In genomic region chr3:150062492-150062891, GRCh38 we compare ENCODE assay signal across 9 cellular contexts.
DNase-seq lines count a peak whose midpoint lies in the region; ATAC-seq, FAIRE-seq and TF ChIP-seq lines count a peak whose summit lies in the region.
"Had no signal": no experiment of that assay in that cellular context is flagged by ENCODE, and none has a peak within 500 bp of the region (broad histone marks: within the 10 kb centered on the region; RNA-seq: fewer than 3 reads in every experiment).

No MANE protein-coding gene starts in this region.

- H3K9me3 ChIP-seq in mesodermal cell (ENCODE audit: control insufficient read depth, low read length) (no peaks in the 10 kb centered on the region), tibial artery (no peaks in the 10 kb centered on the region)

- intact Hi-C loops in dorsolateral prefrontal cortex (cut with DNase I) (no loop called here), tibial artery (cut with DNase I; ENCODE audit: low total_unique reads) (no loop called here)

- H3K9me3 Mint-ChIP-seq in stimulated activated effector memory CD8-positive, alpha-beta T cell treated with anti-CD3 and anti-CD28 coated beads, Interleukin-12 subunit alpha, Interleukin-12 subunit beta, amount 100 ng/mL, for 72 hours = no peaks in the 10 kb centered on the region
- H3K9me3 Mint-ChIP-seq: activated naive CD8-positive, alpha-beta T cell treated with anti-CD3 and anti-CD28 coated beads, Interleukin-2, amount 10 ng/mL, durations not matched to agents 7 days and 5 days had no signal

- H3K36me3 ChIP-seq in mesodermal cell (ENCODE audit: control insufficient read depth, insufficient read depth, low read length) = no peaks in the 10 kb centered on the region
- H3K36me3 ChIP-seq in tibial artery = no peaks in the 10 kb centered on the region

- peak; percentile 38 for DNase-seq in NCI-H69 (lab: John Stamatoyannopoulos, UW)
- DNase-seq in dorsolateral prefrontal cortex = no peak
- no peak for DNase-seq in tibial artery
- no peak for DNase-seq in urothelium cell line (ENCODE audit: low spot score)
- DNase-seq in stimulated activated effector memory CD8-positive, alpha-beta T cell treated with anti-CD3 and anti-CD28 coated beads, Interleukin-12 subunit alpha, Interleukin-12 subunit beta, amount 100 ng/mL, for 72 hours (ENCODE audit: low spot score in 2 of 2) = no peak
- no peak for DNase-seq in NCI-H2081 (lab: John Stamatoyannopoulos, UW)
- DNase-seq: activated naive CD8-positive, alpha-beta T cell treated with anti-CD3 and anti-CD28 coated beads, Interleukin-2, amount 10 ng/mL, durations not matched to agents 7 days and 5 days had no signal

- no peak for FAIRE-seq in urothelium cell line (lab: Jason Lieb, UNC)

- H3K36me3 Mint-ChIP-seq in stimulated activated effector memory CD8-positive, alpha-beta T cell treated with anti-CD3 and anti-CD28 coated beads, Interleukin-12 subunit alpha, Interleukin-12 subunit beta, amount 100 ng/mL, for 72 hours = no peaks in the 10 kb centered on the region
- H3K36me3 Mint-ChIP-seq: activated naive CD8-positive, alpha-beta T cell treated with anti-CD3 and anti-CD28 coated beads, Interleukin-2, amount 10 ng/mL, durations not matched to agents 7 days and 5 days had no signal

- H3K4me3 ChIP-seq in dorsolateral prefrontal cortex (peak overlapping the region in 4 of 59 donors; percentile 0 to 26 (median 8)), mesodermal cell (ENCODE audit: extremely low read depth, insufficient read depth, low read length, poor library complexity, severe bottlenecking) (no peak overlapping the region), tibial artery (peak overlapping the region; percentile 30 to 48)

- ATAC-seq in HG02798 (IDR thresholded peaks at IDR 0.05; ENCODE audit: poor library complexity, unreplicated experiment) = no peak
- ATAC-seq in stimulated activated effector memory CD8-positive, alpha-beta T cell treated with anti-CD3 and anti-CD28 coated beads, Interleukin-12 subunit alpha, Interleukin-12 subunit beta, amount 100 ng/mL, for 72 hours = no peak

- H3K27ac ChIP-seq in dorsolateral prefrontal cortex = peak overlapping the region in 32 of 59 donors; percentile 6 to 77 (median 44)
- H3K27ac ChIP-seq in mesodermal cell (ENCODE audit: low read depth, low read length, severe bottlenecking) = peak overlapping the region; percentile 87
- H3K27ac ChIP-seq in tibial artery = peak overlapping the region; percentile 78 to 81

- no peak overlapping the region for H3K4me3 Mint-ChIP-seq in stimulated activated effector memory CD8-positive, alpha-beta T cell treated with anti-CD3 and anti-CD28 coated beads, Interleukin-12 subunit alpha, Interleukin-12 subunit beta, amount 100 ng/mL, for 72 hours
- H3K4me3 Mint-ChIP-seq: activated naive CD8-positive, alpha-beta T cell treated with anti-CD3 and anti-CD28 coated beads, Interleukin-2, amount 10 ng/mL, durations not matched to agents 7 days and 5 days had no signal

- no peaks in the 10 kb centered on the region for H3K27me3 ChIP-seq in dorsolateral prefrontal cortex
- H3K27me3 ChIP-seq in tibial artery = no peaks in the 10 kb centered on the region

- no peak for TF ChIP-seq CTCF in dorsolateral prefrontal cortex (IDR thresholded peaks at IDR 0.05 in 54 of 56, conservative IDR thresholded peaks at IDR 0.05 in 2 of 56; ENCODE audit: low read depth in 1 of 56, partially characterized antibody in 56 of 56)
- TF ChIP-seq CTCF in tibial artery (IDR thresholded peaks at IDR 0.05) = no peak

- no peaks in the 10 kb centered on the region for H3K4me1 Mint-ChIP-seq in stimulated activated effector memory CD8-positive, alpha-beta T cell treated with anti-CD3 and anti-CD28 coated beads, Interleukin-12 subunit alpha, Interleukin-12 subunit beta, amount 100 ng/mL, for 72 hours
- H3K4me1 Mint-ChIP-seq: activated naive CD8-positive, alpha-beta T cell treated with anti-CD3 and anti-CD28 coated beads, Interleukin-2, amount 10 ng/mL, durations not matched to agents 7 days and 5 days had no signal

- 77 to 83% methylated on average over 5 to 6 of the region's 6 CpGs for WGBS in mesodermal cell (ENCODE audit: insufficient coverage in 2 of 2), 2 experiments

- H3K27ac Mint-ChIP-seq in stimulated activated effector memory CD8-positive, alpha-beta T cell treated with anti-CD3 and anti-CD28 coated beads, Interleukin-12 subunit alpha, Interleukin-12 subunit beta, amount 100 ng/mL, for 72 hours = no peak overlapping the region
- H3K27ac Mint-ChIP-seq: activated naive CD8-positive, alpha-beta T cell treated with anti-CD3 and anti-CD28 coated beads, Interleukin-2, amount 10 ng/mL, durations not matched to agents 7 days and 5 days had no signal

- peaks cover 16% of the 10 kb centered on the region for H3K4me1 ChIP-seq in mesodermal cell (ENCODE audit: control insufficient read depth, insufficient read depth, low read length, poor library complexity, severe bottlenecking)
- H3K4me1 ChIP-seq in tibial artery = peaks cover 0 to 27% (median 12%) of the 10 kb centered on the region in 4 donors
